9 cellular contexts compared by ENCODE assay signal in genomic region chr19:13033244-13033643, GRCh38. TPM values are rescaled to one million over a fixed set of nuclear protein-coding genes. Genes with fewer than 3 reads are reported as not detected.
A peak's percentile ranks its signal among the peaks of the same experiment; 100 is the strongest.
DNase-seq lines count a peak whose midpoint lies in the region; ATAC-seq and TF ChIP-seq lines count a peak whose summit lies in the region.
"Had no signal": no experiment of that assay in that cellular context is flagged by ENCODE, and none has a peak within 500 bp of the region (broad histone marks: within the 10 kb centered on the region; RNA-seq: fewer than 3 reads in every experiment).

No MANE protein-coding gene starts in this region.

- H3K27me3 Mint-ChIP-seq in activated CD4-positive, alpha-beta T cell treated with anti-CD3 and anti-CD28 coated beads for 36 hours = no peaks in the 10 kb centered on the region
- H3K27me3 Mint-ChIP-seq in immature natural killer cell (ENCODE audit: low read depth in 3 of 3) (peaks cover 0 to 6% (median 5%) of the 10 kb centered on the region in 3 donors), T-helper 17 cell (peaks cover 42% of the 10 kb centered on the region)

- CTCF ChIA-PET in activated CD4-positive, alpha-beta T cell treated with anti-CD3 and anti-CD28 coated beads for 36 hours (lab: Charles Lee) = interaction anchor here (1.0 to 3.9 kb wide), 11 partner anchors 11 to 199 kb away, joined by 3 to 31 read pairs (median 4); no protein-coding TSS in a partner anchor

- H3K4me1 ChIP-seq in tibial nerve = peaks cover 2 to 98% (median 66%) of the 10 kb centered on the region in 4 donors

- H3K9me3 Mint-ChIP-seq in activated CD4-positive, alpha-beta T cell treated with anti-CD3 and anti-CD28 coated beads for 36 hours (ENCODE audit: low read depth) = no peaks in the 10 kb centered on the region
- peaks cover 0 to 1% (median 0%) of the 10 kb centered on the region in 6 donors for H3K9me3 Mint-ChIP-seq in immature natural killer cell

- peak; percentile 14 for DNase-seq in activated CD4-positive, alpha-beta T cell treated with anti-CD3 and anti-CD28 coated beads for 36 hours
- DNase-seq in activated CD4-positive, alpha-beta T cell treated with anti-CD3 and anti-CD28 coated beads, Interleukin-2, amount 50 U/mL, for 1 hour = no peak
- peak; percentile 20 to 32 (median 23) for DNase-seq in immature natural killer cell
- DNase-seq in tibial nerve (ENCODE audit: low spot score in 2 of 2) = no peak
- DNase-seq in T-helper 17 cell = no peak
- no peak for DNase-seq in NCI-H146 (lab: John Stamatoyannopoulos, UW)
- no peak for DNase-seq in stimulated activated naive CD4-positive, alpha-beta T cell (lab: John Stamatoyannopoulos, UW)
- DNase-seq: activated effector memory CD4-positive, alpha-beta T cell treated with Interleukin-2 at 50 U/mL for 16 hours had no signal

- POLR2A ChIA-PET in activated CD4-positive, alpha-beta T cell treated with anti-CD3 and anti-CD28 coated beads for 36 hours (lab: Charles Lee) = interaction anchor here (1.1 kb wide), 1 partner anchor 12 kb away, joined by 3 read pairs; no protein-coding TSS in a partner anchor

- H3K4me3 ChIP-seq in tibial nerve = no peak overlapping the region

- no peaks in the 10 kb centered on the region for H3K36me3 ChIP-seq in tibial nerve

- intact Hi-C loops in activated CD4-positive, alpha-beta T cell treated with anti-CD3 and anti-CD28 coated beads for 36 hours (cut with DNase I, micrococcal nuclease) = loop anchor here (5.0 kb wide), 2 partner anchors 56 to 59 kb away; no protein-coding TSS in a partner anchor

- no peaks in the 10 kb centered on the region for H3K36me3 Mint-ChIP-seq in activated CD4-positive, alpha-beta T cell treated with anti-CD3 and anti-CD28 coated beads for 36 hours (ENCODE audit: low read depth)
- no peaks in the 10 kb centered on the region for H3K36me3 Mint-ChIP-seq in immature natural killer cell
- H3K36me3 Mint-ChIP-seq in T-helper 17 cell (ENCODE audit: low read depth) = no peaks in the 10 kb centered on the region

- WGBS in tibial nerve, 2 donors = 73 to 93% methylated on average over 1 of the region's 1 CpG

- H3K27me3 ChIP-seq in tibial nerve = no peaks in the 10 kb centered on the region

- peak in 2 of 5 experiments; percentile 12 to 16 for TF ChIP-seq CTCF in tibial nerve (IDR thresholded peaks at IDR 0.05)

- H3K4me3 Mint-ChIP-seq in activated CD4-positive, alpha-beta T cell treated with anti-CD3 and anti-CD28 coated beads for 36 hours = no peak overlapping the region
- H3K4me3 Mint-ChIP-seq in immature natural killer cell (no peak overlapping the region), T-helper 17 cell (no peak overlapping the region)

- ATAC-seq in activated CD4-positive, alpha-beta T cell treated with anti-CD3 and anti-CD28 coated beads for 36 hours = no peak
- ATAC-seq in T-helper 17 cell = no peak

- no peak for TF ChIP-seq POLR2A in tibial nerve (IDR thresholded peaks at IDR 0.05)

- H3K27ac ChIP-seq in angular gyrus (ENCODE audit: low read depth, low read length) (peak overlapping the region; percentile 98), tibial nerve (peak overlapping the region in 3 of 4 donors; percentile 74 to 90 (median 88))

- H3K27ac Mint-ChIP-seq in activated CD4-positive, alpha-beta T cell treated with anti-CD3 and anti-CD28 coated beads for 36 hours = no peak overlapping the region
- H3K27ac Mint-ChIP-seq in immature natural killer cell (peak overlapping the region in 3 of 6 donors; percentile 53 to 89 (median 73)), T-helper 17 cell (no peak overlapping the region)

- H3K9me3 ChIP-seq in tibial nerve = no peaks in the 10 kb centered on the region
- no peaks in the 10 kb centered on the region for H3K9me3 ChIP-seq in T-helper 17 cell (ENCODE audit: control insufficient read depth, low read length, poor library complexity, severe bottlenecking)

- TF ChIP-seq EP300 in tibial nerve (IDR thresholded peaks at IDR 0.05) = no peak

- peaks cover 2% of the 10 kb centered on the region for H3K4me1 Mint-ChIP-seq in activated CD4-positive, alpha-beta T cell treated with anti-CD3 and anti-CD28 coated beads for 36 hours
- H3K4me1 Mint-ChIP-seq in immature natural killer cell (peaks cover 3 to 8% of the 10 kb centered on the region in 2 donors), T-helper 17 cell (peaks cover 3% of the 10 kb centered on the region)

RNA-seq across cellular contexts. Expression of gene NFIX, which starts 38.0 kb away (rescaled TPM):
- total RNA-seq in activated CD4-positive, alpha-beta T cell treated with anti-CD3 and anti-CD28 coated beads for 36 hours = 1 to 10 TPM; 4.3 to 4.8 TPM
- polyA plus RNA-seq in immature natural killer cell = under 1 TPM in 1 of 3 donors, not detected in 2; 0.49 TPM
- total RNA-seq in tibial nerve = 10 to 100 TPM; 39.8 to 55.8 (median 48.2) TPM
- under 1 TPM; 0.75 to 0.86 TPM for total RNA-seq in T-helper 17 cell

Comparison
In these comparisons a context has a peak if more than half of its experiments do, and no peak if none do; other contexts are left out.
1. DNase-seq: peak in activated CD4-positive, alpha-beta T cell treated with anti-CD3 and anti-CD28 coated beads for 36 hours (single experiment) and immature natural killer cell (3 of 3); none in activated CD4-positive, alpha-beta T cell treated with anti-CD3 and anti-CD28 coated beads, Interleukin-2, amount 50 U/mL, for 1 hour (single experiment), tibial nerve (0 of 2), T-helper 17 cell (0 of 3), NCI-H146 (single experiment) and stimulated activated naive CD4-positive, alpha-beta T cell (0 of 6).
2. RNA of gene NFIX, which starts 38.0 kb away (total RNA-seq): 39.8 to 55.8 TPM in tibial nerve; 4.3 to 4.8 TPM in activated CD4-positive, alpha-beta T cell treated with anti-CD3 and anti-CD28 coated beads for 36 hours and 0.75 to 0.86 TPM in T-helper 17 cell; every median in the first group is over 4 times any median in the second.